In genomic region chr13:110421696-110422395, GRCh38 we compare ENCODE assay signal across 11 cellular contexts.
DNase-seq lines count a peak whose midpoint lies in the region; ATAC-seq and TF ChIP-seq lines count a peak whose summit lies in the region.
"Had no signal": no experiment of that assay in that cellular context is flagged by ENCODE, and none has a peak within 500 bp of the region (broad histone marks: within the 10 kb centered on the region; RNA-seq: fewer than 3 reads in every experiment).

No MANE protein-coding gene starts in this region.

- no peak overlapping the region for H3K27ac ChIP-seq in BLaER1
- H3K27ac ChIP-seq in mesodermal cell (ENCODE audit: low read depth, low read length, severe bottlenecking): peak overlapping the region; percentile 6
- H3K27ac ChIP-seq in PC-9: no peak overlapping the region

- peak overlapping the region; percentile 0 for H3K4me3 Mint-ChIP-seq in activated naive CD8-positive, alpha-beta T cell

- H3K4me1 ChIP-seq in BLaER1: peaks cover 55% of the 10 kb centered on the region
- peaks cover 31% of the 10 kb centered on the region for H3K4me1 ChIP-seq in mesodermal cell (ENCODE audit: control insufficient read depth, insufficient read depth, low read length, poor library complexity, severe bottlenecking)
- no peaks in the 10 kb centered on the region for H3K4me1 ChIP-seq in PC-9 (replicated peaks; ENCODE audit: insufficient read depth)

- H3K9ac ChIP-seq in BLaER1: no peak overlapping the region

- H3K79me2 ChIP-seq in PC-9 (ENCODE audit: low read depth): no peaks in the 10 kb centered on the region

- no peaks in the 10 kb centered on the region for H3K36me3 ChIP-seq in BLaER1
- H3K36me3 ChIP-seq in mesodermal cell (ENCODE audit: control insufficient read depth, insufficient read depth, low read length): peaks cover 82% of the 10 kb centered on the region
- no peaks in the 10 kb centered on the region for H3K36me3 ChIP-seq in PC-9 (ENCODE audit: low read depth)

- H3K4me1 Mint-ChIP-seq in activated naive CD8-positive, alpha-beta T cell (ENCODE audit: low read depth): peaks cover 17% of the 10 kb centered on the region
- H3K4me1 Mint-ChIP-seq: CD14-positive monocyte had no signal

- DNase-seq in HT1080 (ENCODE audit: low read depth) (peak; percentile 75), NCI-H226 (no peak), PC-9 (no peak), iPS-NIHi7 (ENCODE audit: extremely low spot score) (no peak)
- DNase-seq: activated CD4-positive, alpha-beta T cell treated with anti-CD3 and anti-CD28 coated beads for 48 hours; NCI-H1436 treated with DMSO at 0.1 percent for 48 hours had no signal

- H3K27ac Mint-ChIP-seq in activated naive CD8-positive, alpha-beta T cell: no peak overlapping the region
- H3K27ac Mint-ChIP-seq: CD14-positive monocyte had no signal

- H3F3A ChIP-seq in PC-9 (ENCODE audit: insufficient read depth, low read depth): no peaks in the 10 kb centered on the region

- H3K27me3 Mint-ChIP-seq in activated naive CD8-positive, alpha-beta T cell: peaks cover 59% of the 10 kb centered on the region

- H3K9me3 Mint-ChIP-seq in activated naive CD8-positive, alpha-beta T cell (ENCODE audit: low read depth): no peaks in the 10 kb centered on the region
- H3K9me3 Mint-ChIP-seq: CD14-positive monocyte had no signal

- 95 to 100% methylated on average over 5 to 9 of the region's 11 CpGs for WGBS in mesodermal cell (ENCODE audit: insufficient coverage in 2 of 2), 2 experiments

- TF ChIP-seq CTCF in PC-9 (conservative IDR thresholded peaks at IDR 0.05): no peak

- no peaks in the 10 kb centered on the region for H4K20me1 ChIP-seq in BLaER1
- no peaks in the 10 kb centered on the region for H4K20me1 ChIP-seq in PC-9 (ENCODE audit: insufficient read depth)

- H3K4me2 ChIP-seq in BLaER1: peak overlapping the region; percentile 78
- H3K4me2 ChIP-seq in PC-9: no peak overlapping the region

- peaks cover 16% of the 10 kb centered on the region; the same call in 1 of the 2 replicates for H3K27me3 ChIP-seq in BLaER1
- H3K27me3 ChIP-seq in PC-9 (ENCODE audit: insufficient read depth, low read depth): no peaks in the 10 kb centered on the region

- intact Hi-C loops in PC-9 (cut with micrococcal nuclease; ENCODE audit: unreplicated experiment): no loop called here

- no peak overlapping the region for H2AFZ ChIP-seq in PC-9

- H3K4me3 ChIP-seq in BLaER1 (no peak overlapping the region), mesodermal cell (ENCODE audit: extremely low read depth, insufficient read depth, low read length, poor library complexity, severe bottlenecking) (no peak overlapping the region), PC-9 (no peak overlapping the region)

- H3K9me3 ChIP-seq in BLaER1: no peaks in the 10 kb centered on the region
- no peaks in the 10 kb centered on the region for H3K9me3 ChIP-seq in mesodermal cell (ENCODE audit: control insufficient read depth, low read length)
- H3K9me3 ChIP-seq in PC-9 (ENCODE audit: insufficient read depth, low read depth): no peaks in the 10 kb centered on the region

- H3K36me3 Mint-ChIP-seq in activated naive CD8-positive, alpha-beta T cell: no peaks in the 10 kb centered on the region
- H3K36me3 Mint-ChIP-seq: CD14-positive monocyte had no signal

- POLR2A ChIA-PET in PC-9 (lab: Charles Lee; ENCODE audit: unreplicated experiment): no interaction called here

- CTCF ChIA-PET in PC-9 (lab: Charles Lee): no interaction called here

- no peaks in the 10 kb centered on the region for H3K9me2 ChIP-seq in PC-9 (ENCODE audit: insufficient read depth)

- no peak for ATAC-seq in GM19467 (IDR thresholded peaks at IDR 0.05; ENCODE audit: unreplicated experiment)

- no TSS peak for BruUV-seq in PC-9 (replicated peaks; lab: Mats Ljungman, UMichigan)
